In the genomic region with DNA sequence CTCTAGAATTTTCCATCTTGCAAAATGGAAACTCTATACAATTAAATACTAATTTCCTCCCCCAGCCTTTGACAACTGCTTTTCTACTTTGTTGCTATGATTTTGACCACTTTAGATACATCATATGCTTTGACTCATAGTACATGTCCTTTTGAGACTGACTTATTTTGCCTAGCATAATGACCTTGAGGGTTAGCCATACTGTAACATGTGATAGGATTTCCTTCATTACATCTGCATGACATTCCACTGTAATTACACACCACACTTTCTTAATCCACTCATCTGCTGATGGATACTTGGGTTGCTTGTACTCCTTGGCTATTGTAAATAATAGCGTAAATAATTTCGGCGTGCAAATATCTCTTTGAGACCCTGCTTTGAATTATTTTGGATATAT, we compare ENCODE assay signal across 1 cellular context.
TF ChIP-seq lines count a peak whose summit lies in the region.

No MANE protein-coding gene starts in this region.

TF ChIP-seq in H1, 55 proteins besides CTCF, POLR2A, EP300 and RAD21 (continued from another document):
- TF ChIP-seq TCF12 (IDR thresholded peaks at IDR 0.05; ENCODE audit: low read depth, low read length) (no peak), HDAC2 (IDR thresholded peaks at IDR 0.05; ENCODE audit: borderline replicate concordance in 1 of 2, low read depth in 2 of 2, low read length in 2 of 2) (no peak)
